8 cellular contexts compared by ENCODE assay signal in the genomic region with DNA sequence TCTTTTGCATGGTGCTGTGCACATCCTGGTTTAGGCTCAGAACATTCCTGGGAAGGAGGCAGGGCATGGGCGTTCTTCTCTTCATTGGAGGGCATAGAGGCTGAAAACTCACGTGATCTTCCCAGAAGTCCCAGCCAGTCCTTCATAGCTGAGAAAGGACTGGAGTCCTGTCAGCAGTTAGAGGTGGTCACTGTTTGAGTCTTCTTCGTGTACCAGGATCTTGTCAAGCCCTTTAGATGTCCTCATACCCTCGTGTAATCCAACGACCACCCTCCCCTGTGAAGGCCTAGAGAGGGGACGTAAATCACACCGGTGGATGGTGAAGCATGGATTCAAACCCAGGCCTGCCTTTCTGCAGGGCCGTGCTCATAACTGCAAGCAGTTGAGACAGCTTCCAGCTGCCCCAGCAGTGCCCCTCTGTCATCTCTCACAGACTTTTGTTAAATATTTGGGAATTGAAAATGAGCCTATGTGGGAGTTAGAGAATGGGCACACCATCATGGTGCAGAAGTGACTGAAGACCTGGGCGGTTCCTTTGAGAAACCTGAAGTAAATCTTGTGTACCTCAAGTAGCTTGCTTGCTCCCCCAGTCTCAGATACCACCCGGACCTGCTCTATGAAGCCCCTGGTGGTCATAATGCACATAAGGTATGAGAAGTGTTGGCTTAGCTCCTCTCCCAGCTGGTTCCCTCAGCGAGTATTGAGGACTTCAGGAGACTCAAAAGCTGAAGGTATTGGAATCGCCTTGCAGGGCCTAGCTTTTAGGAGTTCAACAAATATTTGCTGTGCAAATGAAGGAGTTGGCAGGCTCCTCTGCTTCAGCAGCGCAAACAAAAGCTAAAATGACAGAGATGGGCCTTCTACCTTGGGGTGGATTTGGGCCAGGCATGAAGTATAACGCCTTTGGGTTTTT. TPM values are rescaled to one million over a fixed set of nuclear protein-coding genes. Genes with fewer than 3 reads are reported as not detected.
A peak's percentile ranks its signal among the peaks of the same experiment; 100 is the strongest.
DNase-seq lines count a peak whose midpoint lies in the region; ATAC-seq and TF ChIP-seq lines count a peak whose summit lies in the region.

No MANE protein-coding gene starts in this region.

- H3K36me3 ChIP-seq in MG63: no peaks in the 10 kb centered on the region

- no peaks in the 10 kb centered on the region for H3K27me3 ChIP-seq in MG63

- peak overlapping the region; percentile 65 for H3K4me3 ChIP-seq in fibroblast of pulmonary artery (replicated peaks; ENCODE audit: low read depth, low read length)
- no peak overlapping the region for H3K4me3 ChIP-seq in MG63

- peak; percentile 53 for TF ChIP-seq CTCF in fibroblast of pulmonary artery (IDR thresholded peaks at IDR 0.05; ENCODE audit: low read length, missing control alignments)

- DNase-seq in AG08396 (ENCODE audit: low spot score): peak; percentile 20
- peak; percentile 2 for DNase-seq in NCI-H510A (lab: John Stamatoyannopoulos, UW)
- peak; percentile 30 for DNase-seq in activated T-cell treated with anti-CD3 and anti-CD28 coated beads for 1 hour (ENCODE audit: low read depth)
- peak; percentile 46 for DNase-seq in fibroblast of pulmonary artery (ENCODE audit: low read depth)
- DNase-seq in sciatic nerve (ENCODE audit: low spot score): no peak
- no peak for DNase-seq in MG63

- no peaks in the 10 kb centered on the region for H3K9me3 ChIP-seq in MG63

- intact Hi-C loops in sciatic nerve (cut with DNase I): no loop called here

- ATAC-seq in GM19043 (IDR thresholded peaks at IDR 0.05; ENCODE audit: low read depth, unreplicated experiment): peak; percentile 57
- peak; percentile 56 for ATAC-seq in sciatic nerve
- no peak for ATAC-seq in GM18870 (IDR thresholded peaks at IDR 0.05; ENCODE audit: unreplicated experiment)

RNA-seq across cellular contexts. Expression of a gene that starts 1.4 kb away (rescaled TPM):
- total RNA-seq in sciatic nerve: 7.6 TPM
- total RNA-seq in MG63 (2014; rRNA removed; shearing (Covaris generic); ENCODE audit: low replicate concordance): not detected in 2 replicates

Comparison
In these comparisons a context has a peak if more than half of its experiments do, and no peak if none do; other contexts are left out.
1. DNase-seq: peak in AG08396 (single experiment), NCI-H510A (single experiment), activated T-cell treated with anti-CD3 and anti-CD28 coated beads for 1 hour (single experiment) and fibroblast of pulmonary artery (single experiment); none in sciatic nerve (single experiment) and MG63 (single experiment).